10 cellular contexts compared by ENCODE assay signal in genomic region chr15:25848769-25849430, GRCh38. TPM values are rescaled to one million over a fixed set of nuclear protein-coding genes. Genes with fewer than 3 reads are reported as not detected.
A peak's percentile ranks its signal among the peaks of the same experiment; 100 is the strongest.
DNase-seq lines count a peak whose midpoint lies in the region; ATAC-seq and TF ChIP-seq lines count a peak whose summit lies in the region.
"Had no signal": no experiment of that assay in that cellular context is flagged by ENCODE, and none has a peak within 500 bp of the region (broad histone marks: within the 10 kb centered on the region; RNA-seq: fewer than 3 reads in every experiment).

No MANE protein-coding gene starts in this region.

- H3K27ac Mint-ChIP-seq in activated CD4-positive, alpha-beta T cell treated with anti-CD3 and anti-CD28 coated beads, Interleukin-2, amount 10 ng/mL, durations not matched to agents 7 days and 5 days = peak overlapping the region; percentile 100
- no peak overlapping the region for H3K27ac Mint-ChIP-seq in activated B cell treated with CpG ODN at 0.5 μM for 24 hours
- peak overlapping the region; percentile 100 for H3K27ac Mint-ChIP-seq in stimulated activated naive CD8-positive, alpha-beta T cell treated with anti-CD3 and anti-CD28 coated beads, Interleukin-15, amount 100 ng/mL, for 72 hours

- H3K27me3 Mint-ChIP-seq in activated CD4-positive, alpha-beta T cell treated with anti-CD3 and anti-CD28 coated beads, Interleukin-2, amount 10 ng/mL, durations not matched to agents 7 days and 5 days = no peaks in the 10 kb centered on the region
- peaks cover 11% of the 10 kb centered on the region for H3K27me3 Mint-ChIP-seq in activated B cell treated with CpG ODN at 0.5 μM for 24 hours
- no peaks in the 10 kb centered on the region for H3K27me3 Mint-ChIP-seq in stimulated activated naive CD8-positive, alpha-beta T cell treated with anti-CD3 and anti-CD28 coated beads, Interleukin-15, amount 100 ng/mL, for 72 hours

- peak overlapping the region; percentile 30 for H3K4me3 ChIP-seq in iPS-15b (ENCODE audit: low read depth, low read length)

- peaks cover 28% of the 10 kb centered on the region for H3K4me1 ChIP-seq in iPS-15b (ENCODE audit: control insufficient read depth, insufficient read depth, low read length)

- no peak overlapping the region for H3K9ac ChIP-seq in iPS-15b (ENCODE audit: low read depth, low read length)

- H3K27me3 ChIP-seq in iPS-15b (ENCODE audit: control insufficient read depth, insufficient read depth, low read length) = no peaks in the 10 kb centered on the region

- CTCF ChIA-PET in activated CD4-positive, alpha-beta T cell treated with anti-CD3 and anti-CD28 coated beads, Interleukin-2, amount 10 ng/mL, durations not matched to agents 7 days and 5 days (lab: Charles Lee) = no interaction called here
- CTCF ChIA-PET in activated B cell treated with CpG ODN at 0.5 μM for 24 hours (lab: Charles Lee) = no interaction called here

- no peaks in the 10 kb centered on the region for H3K9me3 Mint-ChIP-seq in activated CD4-positive, alpha-beta T cell treated with anti-CD3 and anti-CD28 coated beads, Interleukin-2, amount 10 ng/mL, durations not matched to agents 7 days and 5 days
- H3K9me3 Mint-ChIP-seq in activated B cell treated with CpG ODN at 0.5 μM for 24 hours = no peaks in the 10 kb centered on the region
- no peaks in the 10 kb centered on the region for H3K9me3 Mint-ChIP-seq in stimulated activated naive CD8-positive, alpha-beta T cell treated with anti-CD3 and anti-CD28 coated beads, Interleukin-15, amount 100 ng/mL, for 72 hours

- no peak for TF ChIP-seq CTCF in activated B cell treated with CpG ODN at 0.5 μM for 24 hours (IDR thresholded peaks at IDR 0.05)

- peaks cover 88% of the 10 kb centered on the region for H3K4me1 Mint-ChIP-seq in activated CD4-positive, alpha-beta T cell treated with anti-CD3 and anti-CD28 coated beads, Interleukin-2, amount 10 ng/mL, durations not matched to agents 7 days and 5 days
- H3K4me1 Mint-ChIP-seq in activated B cell treated with CpG ODN at 0.5 μM for 24 hours = peaks cover 71% of the 10 kb centered on the region
- H3K4me1 Mint-ChIP-seq in stimulated activated naive CD8-positive, alpha-beta T cell treated with anti-CD3 and anti-CD28 coated beads, Interleukin-15, amount 100 ng/mL, for 72 hours = peaks cover 96% of the 10 kb centered on the region

- peak overlapping the region; percentile 97 for H3K4me3 Mint-ChIP-seq in activated CD4-positive, alpha-beta T cell treated with anti-CD3 and anti-CD28 coated beads, Interleukin-2, amount 10 ng/mL, durations not matched to agents 7 days and 5 days
- peak overlapping the region; percentile 55 for H3K4me3 Mint-ChIP-seq in activated B cell treated with CpG ODN at 0.5 μM for 24 hours
- H3K4me3 Mint-ChIP-seq in stimulated activated naive CD8-positive, alpha-beta T cell treated with anti-CD3 and anti-CD28 coated beads, Interleukin-15, amount 100 ng/mL, for 72 hours = peak overlapping the region; percentile 85 to 96

- H3K9me3 ChIP-seq in iPS-15b (ENCODE audit: control insufficient read depth, insufficient read depth, low read length) = no peaks in the 10 kb centered on the region

- no peak for DNase-seq in activated CD4-positive, alpha-beta T cell treated with anti-CD3 and anti-CD28 coated beads, Interleukin-2, amount 10 ng/mL, durations not matched to agents 7 days and 5 days
- DNase-seq in activated CD4-positive, alpha-beta T cell treated with anti-CD3 and anti-CD28 coated beads, Interleukin-2, amount 50 U/mL, for 4 hours = no peak
- no peak for DNase-seq in activated B cell treated with CpG ODN at 0.5 μM for 24 hours
- no peak for DNase-seq in stimulated activated naive CD8-positive, alpha-beta T cell treated with anti-CD3 and anti-CD28 coated beads, Interleukin-15, amount 100 ng/mL, for 72 hours
- no peak for DNase-seq in NCI-H1694 treated with DMSO at 0.1 percent for 48 hours (lab: John Stamatoyannopoulos, UW)
- DNase-seq: hypothalamus had no signal

- no peaks in the 10 kb centered on the region for H3K36me3 ChIP-seq in iPS-15b (ENCODE audit: control insufficient read depth, insufficient read depth, low read length)

- peaks cover 63% of the 10 kb centered on the region for H3K36me3 Mint-ChIP-seq in activated CD4-positive, alpha-beta T cell treated with anti-CD3 and anti-CD28 coated beads, Interleukin-2, amount 10 ng/mL, durations not matched to agents 7 days and 5 days (ENCODE audit: low read depth)
- H3K36me3 Mint-ChIP-seq in activated B cell treated with CpG ODN at 0.5 μM for 24 hours (ENCODE audit: low read depth) = no peaks in the 10 kb centered on the region

- ATAC-seq in activated B cell treated with CpG ODN at 0.5 μM for 24 hours (ENCODE audit: low read depth) (no peak), HG03432 (IDR thresholded peaks at IDR 0.05; ENCODE audit: unreplicated experiment) (no peak)
- ATAC-seq in stimulated activated naive CD8-positive, alpha-beta T cell treated with anti-CD3 and anti-CD28 coated beads, Interleukin-15, amount 100 ng/mL, for 72 hours = no peak
- ATAC-seq in activated CD4-positive, CD25-positive, alpha-beta regulatory T cell treated with anti-CD3 and anti-CD28 coated beads, Interleukin-2, amount 50 U/mL, for 24 hours = no peak

- POLR2A ChIA-PET in activated CD4-positive, alpha-beta T cell treated with anti-CD3 and anti-CD28 coated beads, Interleukin-2, amount 10 ng/mL, durations not matched to agents 7 days and 5 days (lab: Charles Lee) = no interaction called here
- POLR2A ChIA-PET in activated B cell treated with CpG ODN at 0.5 μM for 24 hours (lab: Charles Lee) = no interaction called here

- intact Hi-C loops in activated B cell treated with CpG ODN at 0.5 μM for 24 hours (cut with micrococcal nuclease) = no loop called here

RNA-seq across cellular contexts. Expression of gene ATP10A, which starts 14.2 kb away (rescaled TPM):
- total RNA-seq in activated CD4-positive, alpha-beta T cell treated with anti-CD3 and anti-CD28 coated beads, Interleukin-2, amount 10 ng/mL, durations not matched to agents 7 days and 5 days = 10 to 100 TPM; 57.9 to 62.4 TPM
- total RNA-seq in activated B cell treated with CpG ODN at 0.5 μM for 24 hours = not detected in 2 replicates
- total RNA-seq: HT-29 had no signal

Comparison
In these comparisons a context has a peak if more than half of its experiments do, and no peak if none do; other contexts are left out.
1. RNA of gene ATP10A, which starts 14.2 kb away (total RNA-seq): 57.9 to 62.4 TPM in activated CD4-positive, alpha-beta T cell treated with anti-CD3 and anti-CD28 coated beads, Interleukin-2, amount 10 ng/mL, durations not matched to agents 7 days and 5 days; not detected in activated B cell treated with CpG ODN at 0.5 μM for 24 hours; every median in the first group is over 10 times any median in the second.
2. Peak in every context shown above with its lines, with median percentiles within 50 percentile points of each other: H3K4me3 Mint-ChIP-seq.